In the genomic region with DNA sequence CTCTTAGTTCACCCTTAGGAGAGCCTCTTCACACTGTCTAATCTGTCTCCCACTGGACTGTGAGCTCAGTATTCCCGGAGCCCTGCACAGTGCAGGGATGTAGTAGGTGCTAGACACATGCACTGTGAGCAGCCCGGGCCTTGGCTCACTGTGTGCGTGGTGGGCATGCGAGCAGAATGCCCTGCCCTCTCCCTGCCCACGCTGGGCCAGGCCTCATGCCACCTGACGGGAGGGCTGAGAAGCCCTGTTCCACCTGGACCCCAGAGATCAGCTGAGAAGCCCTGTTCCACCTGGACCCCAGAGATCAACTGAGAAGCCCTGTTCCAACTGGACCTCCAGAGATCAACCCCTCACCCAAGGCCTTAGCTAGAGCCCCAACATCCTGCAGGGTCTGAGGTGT, we compare ENCODE assay signal across 27 cellular contexts. TPM values are rescaled to one million over a fixed set of nuclear protein-coding genes. Genes with fewer than 3 reads are reported as not detected.
"Had no signal": no experiment of that assay in that cellular context is flagged by ENCODE, and none has a peak within 500 bp of the region (broad histone marks: within the 10 kb centered on the region; RNA-seq: fewer than 3 reads in every experiment).

No MANE protein-coding gene starts in this region.

- H3K27ac Mint-ChIP-seq: nephron had no signal

- H3K36me3 ChIP-seq: heart left ventricle, stomach, thoracic aorta had no signal

- H3K27ac ChIP-seq: heart left ventricle, psoas muscle, stomach, thoracic aorta had no signal

- H3K27me3 ChIP-seq: dorsolateral prefrontal cortex, heart left ventricle, stomach had no signal

- ATAC-seq: heart left ventricle, left colon, left ventricle myocardium superior, psoas muscle, sciatic nerve had no signal

- H3K9me3 Mint-ChIP-seq: naive B cell, nephron had no signal

- DNase-seq: cortex of kidney; dorsolateral prefrontal cortex; effector CD8-positive, alpha-beta T cell; foreskin melanocyte; heart left ventricle; hippocampal formation; left colon; left ventricle myocardium superior; mesendoderm; naive B cell; psoas muscle; stimulated activated CD4-positive, alpha-beta T cell treated with anti-CD3 and anti-CD28 coated beads, Interleukin-2, amount 100 ng/mL, for 24 hours; stimulated activated CD4-positive, alpha-beta T cell treated with anti-CD3 and anti-CD28 coated beads, Interleukin-4, amount 100 ng/mL, for 4 hours; stimulated activated naive CD4-positive, alpha-beta T cell; stomach; substantia nigra; trophoblast cell had no signal

- H3K36me3 Mint-ChIP-seq: naive B cell had no signal

- H3K4me3 ChIP-seq: dorsolateral prefrontal cortex, heart left ventricle, lung, psoas muscle, stomach, thoracic aorta had no signal

- H3K4me3 Mint-ChIP-seq: naive B cell, nephron had no signal

- H3K9me3 ChIP-seq: heart left ventricle, psoas muscle, stomach, thoracic aorta had no signal

- H3K27me3 Mint-ChIP-seq: naive B cell had no signal

RNA-seq across cellular contexts. Expression of gene PROX2, which starts 36.2 kb away (rescaled TPM):
- total RNA-seq: glomerular endothelial cell, heart left ventricle, kidney epithelial cell, left colon, left ventricle myocardium superior, omental fat pad, psoas muscle, sciatic nerve, skeletal muscle tissue, stomach, thoracic aorta, urinary bladder had no signal
- polyA plus RNA-seq: esophagus, heart left ventricle, psoas muscle, stomach, urinary bladder had no signal
